Comparison of ENCODE assay signal across 8 cellular contexts in genomic region chr15:45023659-45024320, GRCh38. TPM values are rescaled to one million over a fixed set of nuclear protein-coding genes. Genes with fewer than 3 reads are reported as not detected.
DNase-seq lines count a peak whose midpoint lies in the region; ATAC-seq, FAIRE-seq and TF ChIP-seq lines count a peak whose summit lies in the region.

No MANE protein-coding gene starts in this region.

- no peaks in the 10 kb centered on the region for H3K36me3 Mint-ChIP-seq in natural killer cell treated with Interleukin-12 subunit alpha and Interleukin-12 subunit beta and Interleukin-15 and Interleukin-18, amount 100 ng/mL, for 72 hours

- H3K4me3 ChIP-seq in A549 (peak overlapping the region; percentile 80), SJCRH30 (peak overlapping the region; percentile 81), epithelial cell of esophagus (ENCODE audit: low read length) (peak overlapping the region; percentile 80)

- CTCF ChIA-PET in A549 (lab: Yijun Ruan, JAX): interaction anchor here (1.0 to 1.8 kb wide), 3 partner anchors 12 to 174 kb away, joined by 3 to 9 read pairs (median 3); no protein-coding TSS in a partner anchor

- H3K4me1 Mint-ChIP-seq in natural killer cell treated with Interleukin-12 subunit alpha and Interleukin-12 subunit beta and Interleukin-15 and Interleukin-18, amount 100 ng/mL, for 72 hours (ENCODE audit: low read depth in 2 of 2): peaks cover 5 to 6% of the 10 kb centered on the region in 2 donors

- TF ChIP-seq POLR2A in A549 (IDR thresholded peaks at IDR 0.05; ENCODE audit: low read length): no peak

- ATAC-seq in A549: peak; percentile 24 to 28; a peak in 5 of 6 replicates
- ATAC-seq in GM21528 (IDR thresholded peaks at IDR 0.05; ENCODE audit: low FRiP score, unreplicated experiment): peak; percentile 5
- ATAC-seq in natural killer cell treated with Interleukin-12 subunit alpha and Interleukin-12 subunit beta and Interleukin-15 and Interleukin-18, amount 100 ng/mL, for 72 hours: no peak
- ATAC-seq in GM18873 (IDR thresholded peaks at IDR 0.05; ENCODE audit: low FRiP score, unreplicated experiment): no peak
- no peak for ATAC-seq in GM21825 (IDR thresholded peaks at IDR 0.05; ENCODE audit: unreplicated experiment)

- FAIRE-seq in A549 (lab: Jason Lieb, UNC): no peak

- peak overlapping the region; percentile 98 for H3K4me2 ChIP-seq in A549

- peak overlapping the region; percentile 87 for H3K4me3 Mint-ChIP-seq in natural killer cell treated with Interleukin-12 subunit alpha and Interleukin-12 subunit beta and Interleukin-15 and Interleukin-18, amount 100 ng/mL, for 72 hours

- no peak for TF ChIP-seq EP300 in A549 (IDR thresholded peaks at IDR 0.05)

- no peaks in the 10 kb centered on the region for H3K9me3 Mint-ChIP-seq in natural killer cell treated with Interleukin-12 subunit alpha and Interleukin-12 subunit beta and Interleukin-15 and Interleukin-18, amount 100 ng/mL, for 72 hours

- POLR2A ChIA-PET in A549 (lab: Yijun Ruan, JAX): interaction anchor here (0.6 to 1.4 kb wide), 2 partner anchors 66 to 366 kb away, joined by 3 to 5 read pairs; no protein-coding TSS in a partner anchor

- H3K27me3 ChIP-seq in SJCRH30: no peaks in the 10 kb centered on the region

- no peak for TF ChIP-seq RAD21 in A549 (conservative IDR thresholded peaks at IDR 0.05 in 1 of 2, IDR thresholded peaks at IDR 0.05 in 1 of 2)

- 19% methylated on average over 5 of the region's 5 CpGs for whole genome bisulfite sequencing in A549 (ENCODE audit: missing lambda C conversion rate)

- H3K27ac ChIP-seq in A549 (peak overlapping the region; percentile 81 to 88), SJCRH30 (peak overlapping the region; percentile 61)

- 0 out of 2 replicates have a peak, but pooled peaks cover 7% of the 10 kb centered on the region for H3K36me3 ChIP-seq in SJCRH30

- no peaks in the 10 kb centered on the region for H3K9me3 ChIP-seq in A549
- no peaks in the 10 kb centered on the region for H3K9me3 ChIP-seq in SJCRH30 (replicated peaks)

- TF ChIP-seq CTCF in A549 (IDR thresholded peaks at IDR 0.05): no peak
- TF ChIP-seq CTCF in epithelial cell of esophagus (IDR thresholded peaks at IDR 0.05; ENCODE audit: insufficient read depth, low read depth, low read length, missing control alignments): no peak

- peaks cover 13 to 16% of the 10 kb centered on the region in 2 donors for H3K27me3 Mint-ChIP-seq in natural killer cell treated with Interleukin-12 subunit alpha and Interleukin-12 subunit beta and Interleukin-15 and Interleukin-18, amount 100 ng/mL, for 72 hours

- H3K27ac Mint-ChIP-seq in natural killer cell treated with Interleukin-12 subunit alpha and Interleukin-12 subunit beta and Interleukin-15 and Interleukin-18, amount 100 ng/mL, for 72 hours: no peak overlapping the region

- H3K4me1 ChIP-seq in A549 (peaks cover 6% of the 10 kb centered on the region), SJCRH30 (peaks cover 6% of the 10 kb centered on the region; the same call in 1 of the 2 replicates)

- DNase-seq in A549 (ENCODE audit: low read depth in 1 of 2, low spot score in 1 of 2) (peak; percentile 1 to 12), SJCRH30 (peak in 1 of 2 experiments; percentile 37), epithelial cell of esophagus (ENCODE audit: low read depth) (peak; percentile 28), hepatic stellate cell (ENCODE audit: low spot score) (no peak)
- DNase-seq in natural killer cell treated with Interleukin-12 subunit alpha and Interleukin-12 subunit beta and Interleukin-15 and Interleukin-18, amount 100 ng/mL, for 72 hours (ENCODE audit: low spot score): no peak

TF ChIP-seq in A549, 52 proteins besides CTCF, POLR2A, EP300 and RAD21:
- TF ChIP-seq KDM5A (IDR thresholded peaks at IDR 0.05) (no peak), MAFK (IDR thresholded peaks at IDR 0.05; ENCODE audit: partially characterized antibody) (peak; percentile 83)

RNA-seq across cellular contexts. Expression of gene SORD, which starts 0.8 kb away (rescaled TPM):
- 49.8 and 51.1 TPM in 2 replicates for polyA plus RNA-seq in A549 (2011; rRNA removed)
- polyA plus RNA-seq in A549 (2012; cell fraction: cytosol; rRNA removed): 55.9 and 58.4 TPM in 2 replicates
- polyA plus RNA-seq in A549 (2012; cell fraction: nucleus; rRNA removed): 81.9 and 146 TPM in 2 replicates
- 34.8 to 40.6 TPM (median 37.6 TPM) in 3 replicates for polyA plus RNA-seq in A549 (2017; fragmentation: RNase III; extraction: RNeasy Plus Mini Kit Qiagen cat#74134 plus additional on column Dnase treatment)
- polyA minus RNA-seq in A549 (2011; rRNA and poly(A)+ RNA removed): 42.8 and 44.8 TPM in 2 replicates
- total RNA-seq in SJCRH30 (2014; rRNA removed; shearing (Covaris generic)): 48.8 and 49.5 TPM in 2 replicates
- 10 to 100 TPM in 1 of 2 donors, 1 to 10 TPM in 1; 3.8 to 12.7 TPM for total RNA-seq in natural killer cell treated with Interleukin-12 subunit alpha and Interleukin-12 subunit beta and Interleukin-15 and Interleukin-18, amount 100 ng/mL, for 72 hours

Comparison
In these comparisons a context has a peak if more than half of its experiments do, and no peak if none do; other contexts are left out.
1. ATAC-seq: peak in A549 (2 of 2) and GM21528 (single experiment); none in natural killer cell treated with Interleukin-12 subunit alpha and Interleukin-12 subunit beta and Interleukin-15 and Interleukin-18, amount 100 ng/mL, for 72 hours (0 of 2), GM18873 (single experiment) and GM21825 (single experiment).
2. DNase-seq: peak in A549 (2 of 2) and epithelial cell of esophagus (single experiment); none in natural killer cell treated with Interleukin-12 subunit alpha and Interleukin-12 subunit beta and Interleukin-15 and Interleukin-18, amount 100 ng/mL, for 72 hours (single experiment) and hepatic stellate cell (single experiment).
3. Peak in every context shown above with its lines, with median percentiles within 50 percentile points of each other: H3K4me3 ChIP-seq.